8 cellular contexts compared by ENCODE assay signal in the genomic region with DNA sequence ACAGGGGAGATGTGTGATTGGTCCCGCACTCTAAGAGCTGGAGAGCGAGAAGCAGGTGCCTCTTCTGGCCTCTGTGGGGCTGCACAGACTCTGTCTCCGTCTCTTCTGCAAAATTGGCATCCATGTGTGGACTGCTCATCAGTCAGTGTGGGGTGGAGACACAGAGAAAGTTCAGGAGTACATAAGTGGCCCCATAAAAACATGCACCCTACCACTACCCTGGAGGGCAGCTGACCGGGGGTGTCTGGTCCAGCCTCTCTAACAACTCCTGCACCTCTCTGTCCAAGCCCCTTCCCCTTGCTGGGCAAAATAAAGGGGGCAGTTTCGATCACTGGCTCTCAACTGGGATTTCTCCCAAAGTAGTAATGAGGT.
A peak's percentile ranks its signal among the peaks of the same experiment; 100 is the strongest.
DNase-seq lines count a peak whose midpoint lies in the region; ATAC-seq and TF ChIP-seq lines count a peak whose summit lies in the region.

No MANE protein-coding gene starts in this region.

- no peak overlapping the region for H3K9ac ChIP-seq in neural progenitor cell

- DNase-seq in cerebellar cortex (ENCODE audit: low spot score) (peak; percentile 53), neural progenitor cell (ENCODE audit: low spot score) (no peak), iPS-NIHi11 (ENCODE audit: low spot score) (no peak), HUDEP-2 (lab: John Stamatoyannopoulos, UW; ENCODE audit: unreplicated experiment in 76 of 76) (no peak)

- H3K36me3 ChIP-seq in neural progenitor cell = no peaks in the 10 kb centered on the region

- H3K27me3 Mint-ChIP-seq in neural progenitor cell (ENCODE audit: insufficient read depth, low read depth) = no peaks in the 10 kb centered on the region

- H3K4me2 ChIP-seq in neural progenitor cell = peak overlapping the region; percentile 54

- H3K36me3 Mint-ChIP-seq in neural progenitor cell = no peaks in the 10 kb centered on the region

- peak overlapping the region; percentile 11 for H2AFZ ChIP-seq in neural progenitor cell (replicated peaks)

- H3K27me3 ChIP-seq in neural progenitor cell = no peaks in the 10 kb centered on the region

- H3K79me2 ChIP-seq in neural progenitor cell (ENCODE audit: low read depth) = no peaks in the 10 kb centered on the region

- peak overlapping the region; percentile 6 for H3K4me3 ChIP-seq in neural progenitor cell

- no peaks in the 10 kb centered on the region for H3K9me3 ChIP-seq in neural progenitor cell (ENCODE audit: low read depth)

- H3K4me3 Mint-ChIP-seq in neural progenitor cell = peak overlapping the region; percentile 37

- H3K27ac Mint-ChIP-seq in neural progenitor cell = peak overlapping the region; percentile 3

- peaks cover 4% of the 10 kb centered on the region for H3F3A ChIP-seq in neural progenitor cell (ENCODE audit: low read depth)

- no peak overlapping the region for H3K27ac ChIP-seq in neural progenitor cell

- no peaks in the 10 kb centered on the region for H4K20me1 ChIP-seq in neural progenitor cell (ENCODE audit: low read depth)

- no peaks in the 10 kb centered on the region for H3K9me3 Mint-ChIP-seq in neural progenitor cell

- TF ChIP-seq CTCF in neural progenitor cell (IDR thresholded peaks at IDR 0.05) = no peak

- H3K4me1 ChIP-seq in neural progenitor cell = peaks cover 4% of the 10 kb centered on the region

- peaks cover 20% of the 10 kb centered on the region for H3K4me1 Mint-ChIP-seq in neural progenitor cell

- ATAC-seq in GM18502 (IDR thresholded peaks at IDR 0.05; ENCODE audit: poor library complexity, unreplicated experiment) (peak; percentile 16), HG03457 (IDR thresholded peaks at IDR 0.05; ENCODE audit: unreplicated experiment) (peak; percentile 17), HG03571 (IDR thresholded peaks at IDR 0.05; ENCODE audit: unreplicated experiment) (no peak), GM19035 (IDR thresholded peaks at IDR 0.05; ENCODE audit: unreplicated experiment) (no peak)

Comparison
In these comparisons a context has a peak if more than half of its experiments do, and no peak if none do; other contexts are left out.
1. ATAC-seq: peak in GM18502 (single experiment) and HG03457 (single experiment); none in HG03571 (single experiment) and GM19035 (single experiment).